In the genomic region with DNA sequence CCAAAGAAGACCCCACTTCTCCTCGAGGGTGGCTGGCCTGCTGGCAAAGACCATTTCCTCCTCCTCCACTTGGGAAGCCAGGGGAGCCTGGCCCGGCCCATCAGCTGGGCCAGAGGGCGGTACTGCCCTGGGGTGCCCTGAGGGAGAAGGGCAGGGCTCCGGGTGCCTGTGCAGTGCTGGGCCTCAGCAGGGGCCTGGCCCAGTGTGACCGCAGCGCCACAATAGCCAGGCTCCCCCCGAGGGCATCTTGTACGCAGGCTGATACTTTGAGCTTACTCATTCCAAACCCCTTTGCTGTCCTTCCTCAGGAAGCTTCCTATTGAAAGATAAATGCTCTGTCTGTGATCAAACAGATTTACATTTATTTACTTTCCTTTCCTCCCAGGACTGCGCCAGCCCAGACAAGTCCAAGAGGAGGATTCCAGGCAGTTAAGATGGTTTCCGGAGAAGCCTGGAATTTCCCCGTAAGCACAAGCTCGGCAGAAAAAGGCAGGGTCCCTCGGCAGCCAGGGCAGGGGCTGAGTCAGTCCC, we compare ENCODE assay signal across 1 cellular context.
TF ChIP-seq lines count a peak whose summit lies in the region.

No MANE protein-coding gene starts in this region.

TF ChIP-seq in HepG2, 621 proteins besides CTCF, POLR2A, EP300 and RAD21 (continued from another document and continues in another):
- TF ChIP-seq, protein P1, sequence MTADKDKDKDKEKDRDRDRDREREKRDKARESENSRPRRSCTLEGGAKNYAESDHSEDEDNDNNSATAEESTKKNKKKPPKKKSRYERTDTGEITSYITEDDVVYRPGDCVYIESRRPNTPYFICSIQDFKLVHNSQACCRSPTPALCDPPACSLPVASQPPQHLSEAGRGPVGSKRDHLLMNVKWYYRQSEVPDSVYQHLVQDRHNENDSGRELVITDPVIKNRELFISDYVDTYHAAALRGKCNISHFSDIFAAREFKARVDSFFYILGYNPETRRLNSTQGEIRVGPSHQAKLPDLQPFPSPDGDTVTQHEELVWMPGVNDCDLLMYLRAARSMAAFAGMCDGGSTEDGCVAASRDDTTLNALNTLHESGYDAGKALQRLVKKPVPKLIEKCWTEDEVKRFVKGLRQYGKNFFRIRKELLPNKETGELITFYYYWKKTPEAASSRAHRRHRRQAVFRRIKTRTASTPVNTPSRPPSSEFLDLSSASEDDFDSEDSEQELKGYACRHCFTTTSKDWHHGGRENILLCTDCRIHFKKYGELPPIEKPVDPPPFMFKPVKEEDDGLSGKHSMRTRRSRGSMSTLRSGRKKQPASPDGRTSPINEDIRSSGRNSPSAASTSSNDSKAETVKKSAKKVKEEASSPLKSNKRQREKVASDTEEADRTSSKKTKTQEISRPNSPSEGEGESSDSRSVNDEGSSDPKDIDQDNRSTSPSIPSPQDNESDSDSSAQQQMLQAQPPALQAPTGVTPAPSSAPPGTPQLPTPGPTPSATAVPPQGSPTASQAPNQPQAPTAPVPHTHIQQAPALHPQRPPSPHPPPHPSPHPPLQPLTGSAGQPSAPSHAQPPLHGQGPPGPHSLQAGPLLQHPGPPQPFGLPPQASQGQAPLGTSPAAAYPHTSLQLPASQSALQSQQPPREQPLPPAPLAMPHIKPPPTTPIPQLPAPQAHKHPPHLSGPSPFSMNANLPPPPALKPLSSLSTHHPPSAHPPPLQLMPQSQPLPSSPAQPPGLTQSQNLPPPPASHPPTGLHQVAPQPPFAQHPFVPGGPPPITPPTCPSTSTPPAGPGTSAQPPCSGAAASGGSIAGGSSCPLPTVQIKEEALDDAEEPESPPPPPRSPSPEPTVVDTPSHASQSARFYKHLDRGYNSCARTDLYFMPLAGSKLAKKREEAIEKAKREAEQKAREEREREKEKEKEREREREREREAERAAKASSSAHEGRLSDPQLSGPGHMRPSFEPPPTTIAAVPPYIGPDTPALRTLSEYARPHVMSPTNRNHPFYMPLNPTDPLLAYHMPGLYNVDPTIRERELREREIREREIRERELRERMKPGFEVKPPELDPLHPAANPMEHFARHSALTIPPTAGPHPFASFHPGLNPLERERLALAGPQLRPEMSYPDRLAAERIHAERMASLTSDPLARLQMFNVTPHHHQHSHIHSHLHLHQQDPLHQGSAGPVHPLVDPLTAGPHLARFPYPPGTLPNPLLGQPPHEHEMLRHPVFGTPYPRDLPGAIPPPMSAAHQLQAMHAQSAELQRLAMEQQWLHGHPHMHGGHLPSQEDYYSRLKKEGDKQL (CRISPR knock-in tag; IDR thresholded peaks at IDR 0.05; ENCODE audit: low read depth): no peak
- TF ChIP-seq HNF4A (CRISPR knock-in tag; IDR thresholded peaks at IDR 0.05): no peak
- TF ChIP-seq, protein P2, sequence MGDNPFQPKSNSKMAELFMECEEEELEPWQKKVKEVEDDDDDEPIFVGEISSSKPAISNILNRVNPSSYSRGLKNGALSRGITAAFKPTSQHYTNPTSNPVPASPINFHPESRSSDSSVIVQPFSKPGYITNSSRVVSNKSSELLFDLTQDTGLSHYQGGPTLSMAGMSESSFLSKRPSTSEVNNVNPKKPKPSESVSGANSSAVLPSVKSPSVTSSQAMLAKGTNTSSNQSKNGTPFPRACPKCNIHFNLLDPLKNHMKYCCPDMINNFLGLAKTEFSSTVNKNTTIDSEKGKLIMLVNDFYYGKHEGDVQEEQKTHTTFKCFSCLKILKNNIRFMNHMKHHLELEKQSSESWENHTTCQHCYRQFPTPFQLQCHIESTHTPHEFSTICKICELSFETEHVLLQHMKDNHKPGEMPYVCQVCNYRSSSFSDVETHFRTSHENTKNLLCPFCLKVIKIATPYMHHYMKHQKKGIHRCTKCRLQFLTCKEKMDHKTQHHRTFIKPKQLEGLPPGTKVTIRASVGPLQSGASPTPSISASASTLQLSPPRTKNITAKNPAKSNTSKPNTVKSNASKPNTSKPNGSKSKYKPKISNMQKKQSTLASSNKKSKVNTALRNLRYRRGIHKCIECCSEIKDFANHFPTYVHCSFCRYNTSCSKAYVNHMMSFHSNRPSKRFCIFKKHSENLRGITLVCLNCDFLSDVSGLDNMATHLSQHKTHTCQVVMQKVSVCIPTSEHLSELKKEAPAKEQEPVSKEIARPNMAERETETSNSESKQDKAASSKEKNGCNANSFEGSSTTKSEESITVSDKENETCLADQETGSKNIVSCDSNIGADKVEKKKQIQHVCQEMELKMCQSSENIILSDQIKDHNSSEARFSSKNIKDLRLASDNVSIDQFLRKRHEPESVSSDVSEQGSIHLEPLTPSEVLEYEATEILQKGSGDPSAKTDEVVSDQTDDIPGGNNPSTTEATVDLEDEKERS (CRISPR knock-in tag; IDR thresholded peaks at IDR 0.05): no peak
- 0 out of 2 replicates have a peak, but pooled peaks have one; percentile 41 for TF ChIP-seq ZNF670 (CRISPR knock-in tag; IDR thresholded peaks at IDR 0.05; ENCODE audit: borderline replicate concordance)
- TF ChIP-seq TCF7 (IDR thresholded peaks at IDR 0.05; ENCODE audit: low read depth): peak; percentile 29; the same call in 1 of the 2 replicates
- peak; percentile 78 for TF ChIP-seq FOSL2 (CRISPR knock-in tag; IDR thresholded peaks at IDR 0.05)
- 0 out of 2 replicates have a peak, but pooled peaks have one; percentile 42 for TF ChIP-seq HDAC1 (CRISPR knock-in tag; IDR thresholded peaks at IDR 0.05)
- TF ChIP-seq ATF7 (IDR thresholded peaks at IDR 0.05): no peak
- TF ChIP-seq ATF7 (CRISPR knock-in tag; IDR thresholded peaks at IDR 0.05): 0 out of 2 replicates have a peak, but pooled peaks have one; percentile 35
- TF ChIP-seq, protein P3, sequence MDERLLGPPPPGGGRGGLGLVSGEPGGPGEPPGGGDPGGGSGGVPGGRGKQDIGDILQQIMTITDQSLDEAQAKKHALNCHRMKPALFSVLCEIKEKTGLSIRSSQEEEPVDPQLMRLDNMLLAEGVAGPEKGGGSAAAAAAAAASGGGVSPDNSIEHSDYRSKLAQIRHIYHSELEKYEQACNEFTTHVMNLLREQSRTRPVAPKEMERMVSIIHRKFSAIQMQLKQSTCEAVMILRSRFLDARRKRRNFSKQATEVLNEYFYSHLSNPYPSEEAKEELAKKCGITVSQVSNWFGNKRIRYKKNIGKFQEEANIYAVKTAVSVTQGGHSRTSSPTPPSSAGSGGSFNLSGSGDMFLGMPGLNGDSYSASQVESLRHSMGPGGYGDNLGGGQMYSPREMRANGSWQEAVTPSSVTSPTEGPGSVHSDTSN (CRISPR knock-in tag; IDR thresholded peaks at IDR 0.05): no peak
- no peak for TF ChIP-seq ZNF292 (CRISPR knock-in tag; IDR thresholded peaks at IDR 0.05; ENCODE audit: borderline replicate concordance, low read depth)
- TF ChIP-seq, protein P4, sequence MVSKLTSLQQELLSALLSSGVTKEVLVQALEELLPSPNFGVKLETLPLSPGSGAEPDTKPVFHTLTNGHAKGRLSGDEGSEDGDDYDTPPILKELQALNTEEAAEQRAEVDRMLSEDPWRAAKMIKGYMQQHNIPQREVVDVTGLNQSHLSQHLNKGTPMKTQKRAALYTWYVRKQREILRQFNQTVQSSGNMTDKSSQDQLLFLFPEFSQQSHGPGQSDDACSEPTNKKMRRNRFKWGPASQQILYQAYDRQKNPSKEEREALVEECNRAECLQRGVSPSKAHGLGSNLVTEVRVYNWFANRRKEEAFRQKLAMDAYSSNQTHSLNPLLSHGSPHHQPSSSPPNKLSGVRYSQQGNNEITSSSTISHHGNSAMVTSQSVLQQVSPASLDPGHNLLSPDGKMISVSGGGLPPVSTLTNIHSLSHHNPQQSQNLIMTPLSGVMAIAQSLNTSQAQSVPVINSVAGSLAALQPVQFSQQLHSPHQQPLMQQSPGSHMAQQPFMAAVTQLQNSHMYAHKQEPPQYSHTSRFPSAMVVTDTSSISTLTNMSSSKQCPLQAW (CRISPR knock-in tag; IDR thresholded peaks at IDR 0.05): peak; percentile 51; the same call in 1 of the 2 replicates
- TF ChIP-seq HNRNPL (IDR thresholded peaks at IDR 0.05; ENCODE audit: low read depth, low read length): peak; percentile 45; the same call in 1 of the 2 replicates
- no peak for TF ChIP-seq NFE2L2 (IDR thresholded peaks at IDR 0.05; ENCODE audit: low read length)
- TF ChIP-seq, protein P5, sequence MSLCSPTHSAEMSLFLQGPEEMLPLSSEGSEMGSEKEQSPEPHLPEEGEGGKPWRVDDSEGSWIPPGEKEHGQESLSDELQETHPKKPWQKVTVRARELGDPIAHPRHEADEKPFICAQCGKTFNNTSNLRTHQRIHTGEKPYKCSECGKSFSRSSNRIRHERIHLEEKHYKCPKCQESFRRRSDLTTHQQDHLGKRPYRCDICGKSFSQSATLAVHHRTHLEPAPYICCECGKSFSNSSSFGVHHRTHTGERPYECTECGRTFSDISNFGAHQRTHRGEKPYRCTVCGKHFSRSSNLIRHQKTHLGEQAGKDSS (CRISPR knock-in tag; IDR thresholded peaks at IDR 0.05; ENCODE audit: borderline replicate concordance, low read depth): peak; percentile 76; the same call in 1 of the 2 replicates
- no peak for TF ChIP-seq PHB2 (IDR thresholded peaks at IDR 0.05; ENCODE audit: partially characterized antibody)
- TF ChIP-seq, protein P6, sequence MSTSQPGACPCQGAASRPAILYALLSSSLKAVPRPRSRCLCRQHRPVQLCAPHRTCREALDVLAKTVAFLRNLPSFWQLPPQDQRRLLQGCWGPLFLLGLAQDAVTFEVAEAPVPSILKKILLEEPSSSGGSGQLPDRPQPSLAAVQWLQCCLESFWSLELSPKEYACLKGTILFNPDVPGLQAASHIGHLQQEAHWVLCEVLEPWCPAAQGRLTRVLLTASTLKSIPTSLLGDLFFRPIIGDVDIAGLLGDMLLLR (CRISPR knock-in tag; IDR thresholded peaks at IDR 0.05): no peak
- TF ChIP-seq BCL6 (CRISPR knock-in tag; IDR thresholded peaks at IDR 0.05): peak; percentile 61
- no peak for TF ChIP-seq TBL1XR1 (IDR thresholded peaks at IDR 0.05; ENCODE audit: borderline replicate concordance, low read length, partially characterized antibody)
- TF ChIP-seq, protein P7, sequence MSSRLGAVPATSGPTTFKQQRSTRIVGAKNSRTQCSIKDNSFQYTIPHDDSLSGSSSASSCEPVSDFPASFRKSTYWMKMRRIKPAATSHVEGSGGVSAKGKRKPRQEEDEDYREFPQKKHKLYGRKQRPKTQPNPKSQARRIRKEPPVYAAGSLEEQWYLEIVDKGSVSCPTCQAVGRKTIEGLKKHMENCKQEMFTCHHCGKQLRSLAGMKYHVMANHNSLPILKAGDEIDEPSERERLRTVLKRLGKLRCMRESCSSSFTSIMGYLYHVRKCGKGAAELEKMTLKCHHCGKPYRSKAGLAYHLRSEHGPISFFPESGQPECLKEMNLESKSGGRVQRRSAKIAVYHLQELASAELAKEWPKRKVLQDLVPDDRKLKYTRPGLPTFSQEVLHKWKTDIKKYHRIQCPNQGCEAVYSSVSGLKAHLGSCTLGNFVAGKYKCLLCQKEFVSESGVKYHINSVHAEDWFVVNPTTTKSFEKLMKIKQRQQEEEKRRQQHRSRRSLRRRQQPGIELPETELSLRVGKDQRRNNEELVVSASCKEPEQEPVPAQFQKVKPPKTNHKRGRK (CRISPR knock-in tag; IDR thresholded peaks at IDR 0.05): no peak
- peak; percentile 75; the same call in 1 of the 2 replicates for TF ChIP-seq ZNF850 (CRISPR knock-in tag; conservative IDR thresholded peaks at IDR 0.05)
- TF ChIP-seq ZNF207 (IDR thresholded peaks at IDR 0.05; ENCODE audit: borderline replicate concordance): no peak
- peak; percentile 29; the same call in 1 of the 2 replicates for TF ChIP-seq NCOA2 (CRISPR knock-in tag; IDR thresholded peaks at IDR 0.05)
- TF ChIP-seq GATAD2A (CRISPR knock-in tag; IDR thresholded peaks at IDR 0.05): no peak
- TF ChIP-seq, protein P8, sequence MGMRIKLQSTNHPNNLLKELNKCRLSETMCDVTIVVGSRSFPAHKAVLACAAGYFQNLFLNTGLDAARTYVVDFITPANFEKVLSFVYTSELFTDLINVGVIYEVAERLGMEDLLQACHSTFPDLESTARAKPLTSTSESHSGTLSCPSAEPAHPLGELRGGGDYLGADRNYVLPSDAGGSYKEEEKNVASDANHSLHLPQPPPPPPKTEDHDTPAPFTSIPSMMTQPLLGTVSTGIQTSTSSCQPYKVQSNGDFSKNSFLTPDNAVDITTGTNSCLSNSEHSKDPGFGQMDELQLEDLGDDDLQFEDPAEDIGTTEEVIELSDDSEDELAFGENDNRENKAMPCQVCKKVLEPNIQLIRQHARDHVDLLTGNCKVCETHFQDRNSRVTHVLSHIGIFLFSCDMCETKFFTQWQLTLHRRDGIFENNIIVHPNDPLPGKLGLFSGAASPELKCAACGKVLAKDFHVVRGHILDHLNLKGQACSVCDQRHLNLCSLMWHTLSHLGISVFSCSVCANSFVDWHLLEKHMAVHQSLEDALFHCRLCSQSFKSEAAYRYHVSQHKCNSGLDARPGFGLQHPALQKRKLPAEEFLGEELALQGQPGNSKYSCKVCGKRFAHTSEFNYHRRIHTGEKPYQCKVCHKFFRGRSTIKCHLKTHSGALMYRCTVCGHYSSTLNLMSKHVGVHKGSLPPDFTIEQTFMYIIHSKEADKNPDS (CRISPR knock-in tag; IDR thresholded peaks at IDR 0.05): no peak
- 0 out of 2 replicates have a peak, but pooled peaks have one; percentile 33 for TF ChIP-seq ZBTB7B (CRISPR knock-in tag; IDR thresholded peaks at IDR 0.05)
- TF ChIP-seq, protein P9, sequence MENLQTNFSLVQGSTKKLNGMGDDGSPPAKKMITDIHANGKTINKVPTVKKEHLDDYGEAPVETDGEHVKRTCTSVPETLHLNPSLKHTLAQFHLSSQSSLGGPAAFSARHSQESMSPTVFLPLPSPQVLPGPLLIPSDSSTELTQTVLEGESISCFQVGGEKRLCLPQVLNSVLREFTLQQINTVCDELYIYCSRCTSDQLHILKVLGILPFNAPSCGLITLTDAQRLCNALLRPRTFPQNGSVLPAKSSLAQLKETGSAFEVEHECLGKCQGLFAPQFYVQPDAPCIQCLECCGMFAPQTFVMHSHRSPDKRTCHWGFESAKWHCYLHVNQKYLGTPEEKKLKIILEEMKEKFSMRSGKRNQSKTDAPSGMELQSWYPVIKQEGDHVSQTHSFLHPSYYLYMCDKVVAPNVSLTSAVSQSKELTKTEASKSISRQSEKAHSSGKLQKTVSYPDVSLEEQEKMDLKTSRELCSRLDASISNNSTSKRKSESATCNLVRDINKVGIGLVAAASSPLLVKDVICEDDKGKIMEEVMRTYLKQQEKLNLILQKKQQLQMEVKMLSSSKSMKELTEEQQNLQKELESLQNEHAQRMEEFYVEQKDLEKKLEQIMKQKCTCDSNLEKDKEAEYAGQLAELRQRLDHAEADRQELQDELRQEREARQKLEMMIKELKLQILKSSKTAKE (CRISPR knock-in tag; IDR thresholded peaks at IDR 0.05; ENCODE audit: borderline replicate concordance): peak; percentile 76
- 0 out of 2 replicates have a peak, but pooled peaks have one; percentile 32 for TF ChIP-seq DPF2 (CRISPR knock-in tag; IDR thresholded peaks at IDR 0.05; ENCODE audit: borderline replicate concordance, low read depth)
